15 cellular contexts compared by ENCODE assay signal in the genomic region with DNA sequence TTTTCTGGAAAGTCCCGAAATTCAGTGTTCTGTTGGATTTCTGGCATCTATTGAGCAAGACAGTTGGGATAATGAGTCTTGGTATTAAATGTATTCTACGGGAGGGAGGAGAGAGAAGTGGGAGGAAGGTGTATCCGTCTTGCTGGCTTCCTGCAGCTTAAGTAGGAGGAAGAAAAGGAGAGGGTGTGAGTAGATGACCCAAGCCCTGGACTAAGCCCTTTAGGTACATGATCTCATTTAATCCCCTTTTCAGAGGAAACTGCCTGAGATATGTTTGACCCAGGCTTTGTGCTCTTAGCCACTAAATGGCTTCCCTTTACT.
A peak's percentile ranks its signal among the peaks of the same experiment; 100 is the strongest.
DNase-seq lines count a peak whose midpoint lies in the region; ATAC-seq and TF ChIP-seq lines count a peak whose summit lies in the region.
"Had no signal": no experiment of that assay in that cellular context is flagged by ENCODE, and none has a peak within 500 bp of the region (broad histone marks: within the 10 kb centered on the region; RNA-seq: fewer than 3 reads in every experiment).

No MANE protein-coding gene starts in this region.

- no peaks in the 10 kb centered on the region for H3K9me2 ChIP-seq in OCI-LY7 (ENCODE audit: insufficient read depth, low read length)

- BruUV-seq in Calu3 (replicated peaks; lab: Mats Ljungman, UMichigan), result no TSS peak
- no TSS peak for BruUV-seq in OCI-LY7 (replicated peaks; lab: Mats Ljungman, UMichigan)

- DNase-seq in Calu3 (no peak), MV-4-11 (lab: John Stamatoyannopoulos, UW) (peak; percentile 57), mucosa of descending colon (no peak), cerebellar nuclear complex (lab: John Stamatoyannopoulos, UW) (no peak), NCI-H526 (lab: John Stamatoyannopoulos, UW) (no peak), OCI-LY7 (ENCODE audit: low spot score) (no peak), COLO829 (ENCODE audit: low spot score) (no peak)
- no peak for DNase-seq in activated T-helper 2 cell treated with anti-CD3 and anti-CD28 coated beads, Interferon-gamma antibody, Interleukin-2, Interleukin-4, amounts not matched to agents 10 μg/mL and 5 μg/mL and 100 μg/mL, durations not matched to agents 14 hours and 24 hours and 36 hours (ENCODE audit: low spot score)
- DNase-seq: activated CD4-positive, alpha-beta T cell treated with anti-CD3 and anti-CD28 coated beads for 4 hours; amniotic stem cell; cortex of kidney; lower lobe of right lung; NCI-H1694 treated with DMSO at 0.1 percent for 48 hours had no signal

- no peaks in the 10 kb centered on the region for H3K9me3 Mint-ChIP-seq in Calu3 (ENCODE audit: low read depth, unreplicated experiment)
- no peaks in the 10 kb centered on the region for H3K9me3 Mint-ChIP-seq in activated T-helper 2 cell treated with anti-CD3 and anti-CD28 coated beads, Interferon-gamma antibody, Interleukin-2, Interleukin-4, amounts not matched to agents 10 μg/mL and 5 μg/mL and 100 μg/mL, durations not matched to agents 14 hours and 24 hours and 36 hours
- H3K9me3 Mint-ChIP-seq: CD14-positive monocyte had no signal

- H3K4me3 ChIP-seq in mucosa of descending colon (no peak overlapping the region), OCI-LY7 (ENCODE audit: low read depth, low read length, poor library complexity, severe bottlenecking) (no peak overlapping the region)
- H3K4me3 ChIP-seq: lower lobe of right lung, suprapubic skin had no signal

- POLR2A ChIA-PET in OCI-LY7 (lab: Charles Lee), result no interaction called here

- H3K4me2 ChIP-seq in OCI-LY7 (ENCODE audit: low read length), result no peak overlapping the region

- H3K27ac Mint-ChIP-seq in Calu3 (ENCODE audit: unreplicated experiment), result peak overlapping the region; percentile 62
- H3K27ac Mint-ChIP-seq in activated T-helper 2 cell treated with anti-CD3 and anti-CD28 coated beads, Interferon-gamma antibody, Interleukin-2, Interleukin-4, amounts not matched to agents 10 μg/mL and 5 μg/mL and 100 μg/mL, durations not matched to agents 14 hours and 24 hours and 36 hours, result peak overlapping the region; percentile 94

- peaks cover 2% of the 10 kb centered on the region for H3K4me1 ChIP-seq in mucosa of descending colon (ENCODE audit: low read depth)
- H3K4me1 ChIP-seq in OCI-LY7 (ENCODE audit: insufficient read depth, low read length, poor library complexity, severe bottlenecking), result no peaks in the 10 kb centered on the region
- H3K4me1 ChIP-seq: lower lobe of right lung, suprapubic skin had no signal

- H3K9me3 ChIP-seq in mucosa of descending colon (no peaks in the 10 kb centered on the region), OCI-LY7 (ENCODE audit: low read length) (no peaks in the 10 kb centered on the region)
- H3K9me3 ChIP-seq: lower lobe of right lung, suprapubic skin had no signal

- peaks cover 19% of the 10 kb centered on the region for H3K36me3 Mint-ChIP-seq in Calu3 (ENCODE audit: insufficient read depth, unreplicated experiment)
- peaks cover 60% of the 10 kb centered on the region for H3K36me3 Mint-ChIP-seq in activated T-helper 2 cell treated with anti-CD3 and anti-CD28 coated beads, Interferon-gamma antibody, Interleukin-2, Interleukin-4, amounts not matched to agents 10 μg/mL and 5 μg/mL and 100 μg/mL, durations not matched to agents 14 hours and 24 hours and 36 hours (ENCODE audit: low read depth)

- CTCF ChIA-PET in Calu3 (lab: Charles Lee) (no interaction called here), OCI-LY7 (lab: Charles Lee; ENCODE audit: unreplicated experiment) (no interaction called here)

- H3K36me3 ChIP-seq in mucosa of descending colon (ENCODE audit: low read depth) (no peaks in the 10 kb centered on the region), OCI-LY7 (ENCODE audit: insufficient read depth, low read length) (no peaks in the 10 kb centered on the region)
- H3K36me3 ChIP-seq: lower lobe of right lung, suprapubic skin had no signal

- intact Hi-C loops in Calu3 (cut with micrococcal nuclease; ENCODE audit: unreplicated experiment) (loop anchor here (5.0 kb wide), 1 partner anchor 58 kb away; no protein-coding TSS in a partner anchor), mucosa of descending colon (cut with DNase I, micrococcal nuclease) (no loop called here), OCI-LY7 (cut with micrococcal nuclease; ENCODE audit: unreplicated experiment) (no loop called here)
- intact Hi-C loops in activated T-helper 2 cell treated with anti-CD3 and anti-CD28 coated beads, Interferon-gamma antibody, Interleukin-2, Interleukin-4, amounts not matched to agents 10 μg/mL and 5 μg/mL and 100 μg/mL, durations not matched to agents 14 hours and 24 hours and 36 hours (cut with micrococcal nuclease), result loop anchor here (1.0 to 2.0 kb wide), 4 partner anchors 16 to 102 kb away; no protein-coding TSS in a partner anchor

- no peaks in the 10 kb centered on the region for H3K79me2 ChIP-seq in OCI-LY7 (ENCODE audit: insufficient read depth, low read depth, low read length)

- no peak overlapping the region for H3K27ac ChIP-seq in OCI-LY7 (ENCODE audit: low read depth, low read length, poor library complexity, severe bottlenecking)
- H3K27ac ChIP-seq: lower lobe of right lung, suprapubic skin had no signal

- H4K20me1 ChIP-seq in OCI-LY7 (ENCODE audit: insufficient read depth, low read length), result 0 out of 2 replicates have a peak, but pooled peaks cover 6% of the 10 kb centered on the region

- no peak overlapping the region for H2AFZ ChIP-seq in OCI-LY7 (ENCODE audit: low read length)

- ATAC-seq in mucosa of descending colon, result peak; percentile 54
- ATAC-seq: lower lobe of right lung had no signal

- H3K4me3 Mint-ChIP-seq in Calu3 (ENCODE audit: low read depth, unreplicated experiment), result no peak overlapping the region
- H3K4me3 Mint-ChIP-seq in activated T-helper 2 cell treated with anti-CD3 and anti-CD28 coated beads, Interferon-gamma antibody, Interleukin-2, Interleukin-4, amounts not matched to agents 10 μg/mL and 5 μg/mL and 100 μg/mL, durations not matched to agents 14 hours and 24 hours and 36 hours (ENCODE audit: low read depth), result peak overlapping the region; percentile 72

- H3K27me3 Mint-ChIP-seq in Calu3 (ENCODE audit: unreplicated experiment), result no peaks in the 10 kb centered on the region
- no peaks in the 10 kb centered on the region for H3K27me3 Mint-ChIP-seq in activated T-helper 2 cell treated with anti-CD3 and anti-CD28 coated beads, Interferon-gamma antibody, Interleukin-2, Interleukin-4, amounts not matched to agents 10 μg/mL and 5 μg/mL and 100 μg/mL, durations not matched to agents 14 hours and 24 hours and 36 hours (ENCODE audit: low read depth)

- TF ChIP-seq CTCF in Calu3 (IDR thresholded peaks at IDR 0.05; ENCODE audit: unreplicated experiment) (no peak), mucosa of descending colon (IDR thresholded peaks at IDR 0.05) (no peak), OCI-LY7 (conservative IDR thresholded peaks at IDR 0.05; ENCODE audit: low read length) (no peak)

- H3K4me1 Mint-ChIP-seq in Calu3 (ENCODE audit: low read depth, unreplicated experiment), result peaks cover 66% of the 10 kb centered on the region
- peaks cover 83% of the 10 kb centered on the region for H3K4me1 Mint-ChIP-seq in activated T-helper 2 cell treated with anti-CD3 and anti-CD28 coated beads, Interferon-gamma antibody, Interleukin-2, Interleukin-4, amounts not matched to agents 10 μg/mL and 5 μg/mL and 100 μg/mL, durations not matched to agents 14 hours and 24 hours and 36 hours (ENCODE audit: low read depth)

Comparison
In these comparisons a context has a peak if more than half of its experiments do, and no peak if none do; other contexts are left out.
1. intact Hi-C loops: an anchor here in Calu3 (5.0 kb wide) and activated T-helper 2 cell treated with anti-CD3 and anti-CD28 coated beads, Interferon-gamma antibody, Interleukin-2, Interleukin-4, amounts not matched to agents 10 μg/mL and 5 μg/mL and 100 μg/mL, durations not matched to agents 14 hours and 24 hours and 36 hours (1.0 to 2.0 kb wide); none called in mucosa of descending colon and OCI-LY7.